19 cellular contexts compared by ENCODE assay signal in genomic region chr3:38984110-38984509, GRCh38.
"Had no signal": no experiment of that assay in that cellular context is flagged by ENCODE, and none has a peak within 500 bp of the region (broad histone marks: within the 10 kb centered on the region; RNA-seq: fewer than 3 reads in every experiment).

No MANE protein-coding gene starts in this region.

- H3K79me2 ChIP-seq: parathyroid adenoma had no signal

- H3K36me3 ChIP-seq: brain microvascular endothelial cell, sigmoid colon, stomach, thoracic aorta, upper lobe of right lung had no signal

- DNase-seq: activated CD4-positive, alpha-beta T cell treated with anti-CD3 and anti-CD28 coated beads, Interleukin-2, amount 10 ng/mL, durations not matched to agents 7 days and 5 days; activated CD8-positive, alpha-beta memory T cell treated with anti-CD3 and anti-CD28 coated beads, Interleukin-2, amount 50 U/mL, for 48 hours; activated gamma-delta T cell; activated naive CD8-positive, alpha-beta T cell treated with anti-CD3 and anti-CD28 coated beads for 36 hours; activated T-cell treated with anti-CD3 and anti-CD28 coated beads, Interleukin-2, amount 50 U/mL, for 72 hours; amygdala; erythroblast; hippocampal formation; naive thymus-derived CD4-positive, alpha-beta T cell; sigmoid colon; stimulated activated CD4-positive, alpha-beta T cell treated with anti-CD3 and anti-CD28 coated beads, Interleukin-1b, Interleukin-23, amount 100 ng/mL, for 48 hours; stomach; T-helper 9 cell; upper lobe of right lung had no signal

- H3K9ac ChIP-seq: parathyroid adenoma had no signal

- FAIRE-seq: keratinocyte had no signal

- H3K27ac ChIP-seq: brain microvascular endothelial cell, parathyroid adenoma, sigmoid colon, stomach, thoracic aorta, upper lobe of right lung had no signal

- H3K9me3 ChIP-seq: sigmoid colon, stomach, thoracic aorta, upper lobe of right lung had no signal

- H3K4me1 ChIP-seq: parathyroid adenoma, sigmoid colon, stomach, upper lobe of right lung had no signal

- ATAC-seq: activated T-cell treated with anti-CD3 and anti-CD28 coated beads, Interleukin-2, amount 50 U/mL, for 72 hours; left lobe of liver; naive thymus-derived CD4-positive, alpha-beta T cell; upper lobe of right lung had no signal

- H3K4me3 ChIP-seq: sigmoid colon, stomach, thoracic aorta, upper lobe of right lung had no signal

- H3K27me3 ChIP-seq: brain microvascular endothelial cell, sigmoid colon, stomach had no signal

- H2AFZ ChIP-seq: parathyroid adenoma had no signal
